In the genomic region with DNA sequence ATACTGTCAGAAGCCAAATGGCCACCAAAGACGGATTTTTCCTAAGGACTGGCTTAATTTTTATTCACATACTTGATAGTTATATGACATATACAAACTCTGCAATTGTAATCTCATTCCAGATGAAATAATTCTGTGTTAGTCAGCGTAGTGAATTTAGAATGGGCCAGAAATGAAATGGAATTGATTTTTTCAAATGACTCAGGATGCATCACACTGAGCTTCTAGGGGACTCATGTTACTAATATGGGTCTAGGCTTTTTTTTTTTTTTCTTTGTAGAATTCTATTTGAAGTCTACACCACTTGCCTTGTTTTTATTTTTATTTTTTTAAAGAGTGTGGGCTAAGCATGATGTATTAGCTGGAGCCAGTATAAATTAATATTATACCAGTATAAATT, we compare ENCODE assay signal across 1 cellular context.
TF ChIP-seq lines count a peak whose summit lies in the region.

No MANE protein-coding gene starts in this region.

TF ChIP-seq in GM23338, 12 proteins besides CTCF, POLR2A, EP300 and RAD21 (continued from another document):
- TF ChIP-seq, protein P1, sequence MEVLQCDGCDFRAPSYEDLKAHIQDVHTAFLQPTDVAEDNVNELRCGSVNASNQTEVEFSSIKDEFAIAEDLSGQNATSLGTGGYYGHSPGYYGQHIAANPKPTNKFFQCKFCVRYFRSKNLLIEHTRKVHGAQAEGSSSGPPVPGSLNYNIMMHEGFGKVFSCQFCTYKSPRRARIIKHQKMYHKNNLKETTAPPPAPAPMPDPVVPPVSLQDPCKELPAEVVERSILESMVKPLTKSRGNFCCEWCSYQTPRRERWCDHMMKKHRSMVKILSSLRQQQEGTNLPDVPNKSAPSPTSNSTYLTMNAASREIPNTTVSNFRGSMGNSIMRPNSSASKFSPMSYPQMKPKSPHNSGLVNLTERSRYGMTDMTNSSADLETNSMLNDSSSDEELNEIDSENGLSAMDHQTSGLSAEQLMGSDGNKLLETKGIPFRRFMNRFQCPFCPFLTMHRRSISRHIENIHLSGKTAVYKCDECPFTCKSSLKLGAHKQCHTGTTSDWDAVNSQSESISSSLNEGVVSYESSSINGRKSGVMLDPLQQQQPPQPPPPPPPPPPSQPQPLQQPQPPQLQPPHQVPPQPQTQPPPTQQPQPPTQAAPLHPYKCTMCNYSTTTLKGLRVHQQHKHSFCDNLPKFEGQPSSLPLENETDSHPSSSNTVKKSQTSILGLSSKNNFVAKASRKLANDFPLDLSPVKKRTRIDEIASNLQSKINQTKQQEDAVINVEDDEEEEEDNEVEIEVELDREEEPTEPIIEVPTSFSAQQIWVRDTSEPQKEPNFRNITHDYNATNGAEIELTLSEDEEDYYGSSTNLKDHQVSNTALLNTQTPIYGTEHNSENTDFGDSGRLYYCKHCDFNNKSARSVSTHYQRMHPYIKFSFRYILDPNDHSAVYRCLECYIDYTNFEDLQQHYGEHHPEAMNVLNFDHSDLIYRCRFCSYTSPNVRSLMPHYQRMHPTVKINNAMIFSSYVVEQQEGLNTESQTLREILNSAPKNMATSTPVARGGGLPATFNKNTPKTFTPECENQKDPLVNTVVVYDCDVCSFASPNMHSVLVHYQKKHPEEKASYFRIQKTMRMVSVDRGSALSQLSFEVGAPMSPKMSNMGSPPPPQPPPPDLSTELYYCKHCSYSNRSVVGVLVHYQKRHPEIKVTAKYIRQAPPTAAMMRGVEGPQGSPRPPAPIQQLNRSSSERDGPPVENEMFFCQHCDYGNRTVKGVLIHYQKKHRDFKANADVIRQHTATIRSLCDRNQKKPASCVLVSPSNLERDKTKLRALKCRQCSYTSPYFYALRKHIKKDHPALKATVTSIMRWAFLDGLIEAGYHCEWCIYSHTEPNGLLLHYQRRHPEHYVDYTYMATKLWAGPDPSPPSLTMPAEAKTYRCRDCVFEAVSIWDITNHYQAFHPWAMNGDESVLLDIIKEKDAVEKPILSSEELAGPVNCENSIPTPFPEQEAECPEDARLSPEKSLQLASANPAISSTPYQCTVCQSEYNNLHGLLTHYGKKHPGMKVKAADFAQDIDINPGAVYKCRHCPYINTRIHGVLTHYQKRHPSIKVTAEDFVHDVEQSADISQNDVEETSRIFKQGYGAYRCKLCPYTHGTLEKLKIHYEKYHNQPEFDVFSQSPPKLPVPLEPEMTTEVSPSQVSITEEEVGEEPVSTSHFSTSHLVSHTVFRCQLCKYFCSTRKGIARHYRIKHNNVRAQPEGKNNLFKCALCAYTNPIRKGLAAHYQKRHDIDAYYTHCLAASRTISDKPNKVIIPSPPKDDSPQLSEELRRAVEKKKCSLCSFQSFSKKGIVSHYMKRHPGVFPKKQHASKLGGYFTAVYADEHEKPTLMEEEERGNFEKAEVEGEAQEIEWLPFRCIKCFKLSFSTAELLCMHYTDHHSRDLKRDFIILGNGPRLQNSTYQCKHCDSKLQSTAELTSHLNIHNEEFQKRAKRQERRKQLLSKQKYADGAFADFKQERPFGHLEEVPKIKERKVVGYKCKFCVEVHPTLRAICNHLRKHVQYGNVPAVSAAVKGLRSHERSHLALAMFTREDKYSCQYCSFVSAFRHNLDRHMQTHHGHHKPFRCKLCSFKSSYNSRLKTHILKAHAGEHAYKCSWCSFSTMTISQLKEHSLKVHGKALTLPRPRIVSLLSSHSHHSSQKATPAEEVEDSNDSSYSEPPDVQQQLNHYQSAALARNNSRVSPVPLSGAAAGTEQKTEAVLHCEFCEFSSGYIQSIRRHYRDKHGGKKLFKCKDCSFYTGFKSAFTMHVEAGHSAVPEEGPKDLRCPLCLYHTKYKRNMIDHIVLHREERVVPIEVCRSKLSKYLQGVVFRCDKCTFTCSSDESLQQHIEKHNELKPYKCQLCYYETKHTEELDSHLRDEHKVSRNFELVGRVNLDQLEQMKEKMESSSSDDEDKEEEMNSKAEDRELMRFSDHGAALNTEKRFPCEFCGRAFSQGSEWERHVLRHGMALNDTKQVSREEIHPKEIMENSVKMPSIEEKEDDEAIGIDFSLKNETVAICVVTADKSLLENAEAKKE (CRISPR knock-in tag; IDR thresholded peaks at IDR 0.05) = no peak
- TF ChIP-seq JUNB (IDR thresholded peaks at IDR 0.05; ENCODE audit: unreplicated experiment) (no peak), POLR2AphosphoS5 (IDR thresholded peaks at IDR 0.05; ENCODE audit: low read depth) (no peak), NANOG (IDR thresholded peaks at IDR 0.05; ENCODE audit: borderline replicate concordance) (no peak), ZNF114 (CRISPR knock-in tag; IDR thresholded peaks at IDR 0.05) (no peak)
- TF ChIP-seq, protein P2, sequence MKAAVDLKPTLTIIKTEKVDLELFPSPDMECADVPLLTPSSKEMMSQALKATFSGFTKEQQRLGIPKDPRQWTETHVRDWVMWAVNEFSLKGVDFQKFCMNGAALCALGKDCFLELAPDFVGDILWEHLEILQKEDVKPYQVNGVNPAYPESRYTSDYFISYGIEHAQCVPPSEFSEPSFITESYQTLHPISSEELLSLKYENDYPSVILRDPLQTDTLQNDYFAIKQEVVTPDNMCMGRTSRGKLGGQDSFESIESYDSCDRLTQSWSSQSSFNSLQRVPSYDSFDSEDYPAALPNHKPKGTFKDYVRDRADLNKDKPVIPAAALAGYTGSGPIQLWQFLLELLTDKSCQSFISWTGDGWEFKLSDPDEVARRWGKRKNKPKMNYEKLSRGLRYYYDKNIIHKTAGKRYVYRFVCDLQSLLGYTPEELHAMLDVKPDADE (IDR thresholded peaks at IDR 0.05) = no peak
